Comparison of ENCODE assay signal across 28 cellular contexts in the genomic region with DNA sequence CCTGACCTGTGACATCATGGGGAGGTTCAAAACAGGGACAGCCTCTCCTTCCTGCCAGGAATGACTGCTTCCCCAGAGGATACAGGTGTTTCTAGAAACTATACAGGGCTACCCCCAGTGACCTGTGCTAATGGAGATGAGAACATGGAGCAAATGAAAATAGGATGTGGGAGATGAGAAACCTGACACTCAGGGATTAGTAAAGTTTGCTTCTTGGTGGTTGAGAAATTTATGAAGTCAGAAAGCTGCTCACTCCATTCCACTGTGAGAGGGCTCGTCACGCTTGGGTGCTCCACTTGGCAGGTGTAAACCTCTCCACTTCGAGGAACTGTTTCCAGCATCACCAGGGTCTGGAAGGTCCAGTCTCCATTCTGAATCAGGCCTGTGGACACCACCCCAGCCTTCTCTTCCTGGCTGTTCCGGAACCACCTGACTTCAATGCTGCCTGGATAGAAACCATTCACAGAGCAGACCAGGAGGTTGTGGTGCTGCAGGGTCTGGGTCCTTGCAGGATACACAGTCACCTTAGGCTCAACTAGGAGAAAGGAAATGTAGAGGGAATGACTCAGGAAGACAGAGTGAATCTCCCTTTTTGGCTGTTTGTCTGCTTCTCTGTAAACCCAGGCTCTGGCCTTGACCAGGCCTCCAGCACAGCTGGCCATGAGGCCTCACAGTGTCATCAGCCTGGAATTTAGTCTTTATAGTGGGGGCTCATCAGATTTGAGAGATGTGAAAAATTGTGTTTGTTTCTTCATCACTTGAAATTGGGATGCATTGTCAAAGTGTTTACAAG. TPM values are rescaled to one million over a fixed set of nuclear protein-coding genes. Genes with fewer than 3 reads are reported as not detected.
A peak's percentile ranks its signal among the peaks of the same experiment; 100 is the strongest.
DNase-seq lines count a peak whose midpoint lies in the region; ATAC-seq, FAIRE-seq and TF ChIP-seq lines count a peak whose summit lies in the region.
"Had no signal": no experiment of that assay in that cellular context is flagged by ENCODE, and none has a peak within 500 bp of the region (broad histone marks: within the 10 kb centered on the region; RNA-seq: fewer than 3 reads in every experiment).

No MANE protein-coding gene starts in this region.

- H2AFZ ChIP-seq in HepG2 (ENCODE audit: low read length) = no peak overlapping the region
- H2AFZ ChIP-seq in hepatocyte = no peak overlapping the region
- H2AFZ ChIP-seq in mammary epithelial cell (ENCODE audit: low read depth, low read length) = no peak overlapping the region

- H3K4me3 ChIP-seq in HepG2 (replicated peaks in 1 of 3; ENCODE audit: insufficient read depth in 1 of 3, low read depth in 2 of 3, low read length in 3 of 3) = no peak overlapping the region
- H3K4me3 ChIP-seq in right lobe of liver = no peak overlapping the region
- no peak overlapping the region for H3K4me3 ChIP-seq in hepatocyte
- H3K4me3 ChIP-seq in mammary epithelial cell (replicated peaks in 1 of 3; ENCODE audit: insufficient read depth in 1 of 3, low read depth in 2 of 3, low read length in 3 of 3) = no peak overlapping the region
- H3K4me3 ChIP-seq: Peyer's patch had no signal

- H3K36me3 ChIP-seq in HepG2 (replicated peaks in 1 of 2; ENCODE audit: control insufficient read depth in 1 of 2, insufficient read depth in 2 of 2, low read length in 2 of 2) (no peaks in the 10 kb centered on the region), right lobe of liver (no peaks in the 10 kb centered on the region), hepatocyte (replicated peaks; ENCODE audit: insufficient read depth, low read depth) (no peaks in the 10 kb centered on the region), mammary epithelial cell (ENCODE audit: insufficient read depth, low read length) (no peaks in the 10 kb centered on the region)
- H3K36me3 ChIP-seq: BE2C, Peyer's patch had no signal

- POLR2A ChIA-PET in HepG2 (lab: Yijun Ruan, JAX) = no interaction called here

- CTCF ChIA-PET in HepG2 (lab: Yijun Ruan, JAX; ENCODE audit: low intra/inter-chr PET ratio, low total read pairs) = no interaction called here
- CTCF ChIA-PET in mammary epithelial cell (lab: Charles Lee; ENCODE audit: low non-redundant PET) = no interaction called here

- H3K79me2 ChIP-seq in HepG2 (ENCODE audit: insufficient read depth, low read length) (no peaks in the 10 kb centered on the region), hepatocyte (no peaks in the 10 kb centered on the region), mammary epithelial cell (ENCODE audit: insufficient read depth, low read length) (no peaks in the 10 kb centered on the region)

- H3K4me2 ChIP-seq in HepG2 (ENCODE audit: low read depth, low read length) (no peak overlapping the region), hepatocyte (no peak overlapping the region), mammary epithelial cell (ENCODE audit: insufficient read depth, low read depth, low read length) (no peak overlapping the region)

- WGBS in HepG2 (ENCODE audit: low lambda C conversion rate) = 19% methylated on average over 4 of the region's 4 CpGs
- no CpG with 5 or more reads among the region's 4 CpGs for WGBS in right lobe of liver (ENCODE audit: insufficient coverage, low coverage, low lambda C conversion rate, missing lambda C conversion rate)
- 96% methylated on average over 4 of the region's 4 CpGs for WGBS in hepatocyte (ENCODE audit: low lambda C conversion rate, missing lambda C conversion rate)
- WGBS in mammary epithelial cell (ENCODE audit: low coverage, missing lambda C conversion rate) = no CpG with 5 or more reads among the region's 4 CpGs

- peak overlapping the region; percentile 30 for H3K27ac Mint-ChIP-seq in progenitor cell of endocrine pancreas
- H3K27ac Mint-ChIP-seq: CD4-positive, CD25-positive, alpha-beta regulatory T cell; HFFc6 had no signal

- DNase-seq in HepG2 (ENCODE audit: low spot score) (peak; percentile 4), right lobe of liver (no peak), hepatocyte (ENCODE audit: low spot score) (no peak), progenitor cell of endocrine pancreas (ENCODE audit: low spot score, unreplicated experiment) (no peak), mammary epithelial cell (no peak), NCI-H2029 treated with DMSO at 0.1 percent for 48 hours (lab: John Stamatoyannopoulos, UW) (no peak)
- no peak for DNase-seq in activated CD4-positive, alpha-beta T cell treated with anti-CD3 and anti-CD28 coated beads for 1 hour
- DNase-seq: BE2C; Caco-2; CD4-positive, CD25-positive, alpha-beta regulatory T cell; DMS153; EL; HFFc6; Karpas-422; NCI-H1092; NCI-H146; NCI-H2107; NCI-H510A; NCI-H748 treated with DMSO at 0.1 percent for 48 hours; NK-92 treated with Interleukin-12 subunit alpha and Interleukin-12 subunit beta, amount 100 ng/mL, for 24 hours had no signal

- TF ChIP-seq POLR2A in HepG2 (IDR thresholded peaks at IDR 0.05; ENCODE audit: insufficient read depth in 1 of 2, low read depth in 2 of 2, low read length in 2 of 2) = no peak
- no peak for TF ChIP-seq POLR2A in right lobe of liver (IDR thresholded peaks at IDR 0.05)

- H3K36me3 Mint-ChIP-seq in progenitor cell of endocrine pancreas (ENCODE audit: insufficient read depth) = no peaks in the 10 kb centered on the region
- H3K36me3 Mint-ChIP-seq: CD4-positive, CD25-positive, alpha-beta regulatory T cell had no signal

- TF ChIP-seq CTCF in HepG2 (CRISPR knock-in tag; IDR thresholded peaks at IDR 0.05) = no peak
- no peak for TF ChIP-seq CTCF in right lobe of liver (IDR thresholded peaks at IDR 0.05)
- TF ChIP-seq CTCF in hepatocyte (IDR thresholded peaks at IDR 0.05; ENCODE audit: poor library complexity) = no peak
- TF ChIP-seq CTCF in progenitor cell of endocrine pancreas (IDR thresholded peaks at IDR 0.05; ENCODE audit: unreplicated experiment) = no peak
- TF ChIP-seq CTCF in mammary epithelial cell (conservative IDR thresholded peaks at IDR 0.05 in 1 of 2, IDR thresholded peaks at IDR 0.05 in 1 of 2; ENCODE audit: extremely low read depth in 1 of 2, insufficient read depth in 1 of 2, low read depth in 1 of 2, low read length in 2 of 2) = no peak

- peaks cover 36% of the 10 kb centered on the region for H3K27me3 Mint-ChIP-seq in progenitor cell of endocrine pancreas
- H3K27me3 Mint-ChIP-seq: CD4-positive, CD25-positive, alpha-beta regulatory T cell; IgD-negative memory B cell had no signal

- H4K20me1 ChIP-seq in HepG2 (ENCODE audit: insufficient read depth, low read length) (no peaks in the 10 kb centered on the region), hepatocyte (ENCODE audit: insufficient read depth, poor library complexity, severe bottlenecking) (no peaks in the 10 kb centered on the region), mammary epithelial cell (ENCODE audit: insufficient read depth, low read length) (no peaks in the 10 kb centered on the region)

- no peak overlapping the region for H3K4me3 Mint-ChIP-seq in progenitor cell of endocrine pancreas (ENCODE audit: low read depth)
- H3K4me3 Mint-ChIP-seq: CD4-positive, CD25-positive, alpha-beta regulatory T cell; HFFc6 had no signal

- no peak for TF ChIP-seq RAD21 in HepG2 (CRISPR knock-in tag; IDR thresholded peaks at IDR 0.05)

- H3K9ac ChIP-seq in HepG2 (ENCODE audit: insufficient read depth, low read depth, low read length) = no peak overlapping the region
- H3K9ac ChIP-seq in mammary epithelial cell (ENCODE audit: insufficient read depth, low read length) = no peak overlapping the region

- peaks cover 28% of the 10 kb centered on the region for H3K4me1 Mint-ChIP-seq in progenitor cell of endocrine pancreas (ENCODE audit: low read depth)

- H3K27ac ChIP-seq in HepG2 (ENCODE audit: extremely low read length, insufficient read depth, low read length) (no peak overlapping the region), right lobe of liver (no peak overlapping the region), hepatocyte (peak overlapping the region; percentile 66), mammary epithelial cell (ENCODE audit: insufficient read depth, low read depth, low read length) (no peak overlapping the region)
- H3K27ac ChIP-seq: 22Rv1, HL-60 had no signal

- ATAC-seq in HepG2 = no peak
- ATAC-seq in right lobe of liver = no peak
- ATAC-seq in HG03469 (IDR thresholded peaks at IDR 0.05; ENCODE audit: unreplicated experiment) = no peak

- H3K4me1 ChIP-seq in HepG2 (ENCODE audit: insufficient read depth, low read length) = no peaks in the 10 kb centered on the region
- no peaks in the 10 kb centered on the region for H3K4me1 ChIP-seq in right lobe of liver
- H3K4me1 ChIP-seq in hepatocyte (ENCODE audit: insufficient read depth) = peaks cover 7% of the 10 kb centered on the region
- no peaks in the 10 kb centered on the region for H3K4me1 ChIP-seq in mammary epithelial cell (ENCODE audit: insufficient read depth, low read length)
- H3K4me1 ChIP-seq: Caco-2, Peyer's patch had no signal

- FAIRE-seq in HepG2 (lab: Jason Lieb, UNC) = no peak
- FAIRE-seq: H1 had no signal

- in situ Hi-C loops in HepG2 (cut with HindIII; ENCODE audit: extremely low pct_ligation_motif_present, low pct_unique_long_range_greater_than_20kb) = no loop called here
- in situ Hi-C loops in mammary epithelial cell (cut with MboI; ENCODE audit: low sequenced_read_pairs in 2 of 2) = no loop called here

- no TSS peak for BruUV-seq in HepG2 (replicated peaks; lab: Mats Ljungman, UMichigan)
- BruUV-seq in mammary epithelial cell (replicated peaks; lab: Mats Ljungman, UMichigan) = no TSS peak

- no peaks in the 10 kb centered on the region for H3K9me3 Mint-ChIP-seq in progenitor cell of endocrine pancreas (ENCODE audit: low read depth)
- H3K9me3 Mint-ChIP-seq: CD4-positive, CD25-positive, alpha-beta regulatory T cell; HFFc6; IgD-negative memory B cell had no signal

- H3K9me2 ChIP-seq in hepatocyte (replicated peaks; ENCODE audit: insufficient read depth) = no peaks in the 10 kb centered on the region

- intact Hi-C loops in HepG2 (cut with micrococcal nuclease; ENCODE audit: unreplicated experiment) = no loop called here
- intact Hi-C loops in right lobe of liver (cut with DNase I) = no loop called here
- intact Hi-C loops in mammary epithelial cell (cut with micrococcal nuclease) = no loop called here

- TF ChIP-seq EP300 in HepG2 (IDR thresholded peaks at IDR 0.05; ENCODE audit: low read depth in 2 of 2, low read length in 2 of 2) (no peak), HepG2 (CRISPR knock-in tag; IDR thresholded peaks at IDR 0.05; ENCODE audit: borderline replicate concordance) (no peak)

- H3K27me3 ChIP-seq in HepG2 (ENCODE audit: control insufficient read depth in 1 of 2, insufficient read depth in 2 of 2, low read length in 2 of 2) (0 out of 5 replicates have a peak, but pooled peaks cover 0 to 2% of the 10 kb centered on the region in 2 experiments), right lobe of liver (no peaks in the 10 kb centered on the region), hepatocyte (peaks cover 6% of the 10 kb centered on the region), mammary epithelial cell (ENCODE audit: insufficient read depth, low read length) (no peaks in the 10 kb centered on the region)
- H3K27me3 ChIP-seq: Peyer's patch had no signal

- dilution Hi-C loops in mammary epithelial cell (cut with HindIII; ENCODE audit: low sequenced_read_pairs) = no loop called here

- H3K9me3 ChIP-seq in HepG2 (ENCODE audit: low read length) = no peaks in the 10 kb centered on the region
- no peaks in the 10 kb centered on the region for H3K9me3 ChIP-seq in right lobe of liver
- H3K9me3 ChIP-seq in hepatocyte (ENCODE audit: low read depth) = no peaks in the 10 kb centered on the region
- H3K9me3 ChIP-seq in mammary epithelial cell (replicated peaks; ENCODE audit: insufficient read depth, low read length) = no peaks in the 10 kb centered on the region
- H3K9me3 ChIP-seq: BE2C, Caco-2, Peyer's patch had no signal

RNA-seq across cellular contexts. Expression of a gene that starts 10.8 kb away (rescaled TPM):
- total RNA-seq in HepG2 (2016; rRNA removed; fragmentation: Illumina TruSeq; extraction: Trizol) = not detected in 2 replicates
- not detected in 2 replicates for total RNA-seq in HepG2 (2016; cell fraction: cytosol; rRNA removed; fragmentation: Illumina TruSeq; extraction: Trizol; ENCODE audit: low read depth)
- not detected in 2 replicates for total RNA-seq in HepG2 (2016; cell fraction: insoluble cytoplasmic fraction; rRNA removed; fragmentation: Illumina TruSeq; extraction: Trizol)
- total RNA-seq in HepG2 (2016; cell fraction: membrane; rRNA removed; fragmentation: Illumina TruSeq; extraction: Trizol) = not detected in 2 replicates
- not detected in 2 replicates for total RNA-seq in HepG2 (2016; cell fraction: nucleus; rRNA removed; fragmentation: Illumina TruSeq; extraction: Trizol)
- polyA plus RNA-seq in HepG2 (2011; rRNA removed) = not detected in 2 replicates
- polyA plus RNA-seq in HepG2 (2011; cell fraction: cytosol; rRNA removed) = 0.04 TPM in 1 of 2 replicates, not detected in the other
- not detected in 2 replicates for polyA plus RNA-seq in HepG2 (2011; cell fraction: nucleus; rRNA removed)
- not detected in 2 replicates for polyA plus RNA-seq in HepG2 (2012)
- polyA plus RNA-seq in HepG2 (2016; cell fraction: cytosol; fragmentation: Illumina TruSeq; extraction: Trizol; ENCODE audit: low read depth) = not detected in 2 replicates
- polyA plus RNA-seq in HepG2 (2016; cell fraction: insoluble cytoplasmic fraction; fragmentation: Illumina TruSeq; extraction: Trizol; ENCODE audit: low read depth) = not detected in 2 replicates
- not detected in 2 replicates for polyA plus RNA-seq in HepG2 (2016; cell fraction: membrane; fragmentation: Illumina TruSeq; extraction: Trizol; ENCODE audit: low read depth)
- polyA plus RNA-seq in HepG2 (2016; cell fraction: nucleus; fragmentation: Illumina TruSeq; extraction: Trizol; ENCODE audit: insufficient read depth, low read depth) = not detected in 2 replicates
- 0.12 TPM in 1 of 2 replicates, not detected in the other for polyA minus RNA-seq in HepG2 (2011; rRNA and poly(A)+ RNA removed; ENCODE audit: low replicate concordance)
- polyA minus RNA-seq in HepG2 (2011; cell fraction: cytosol; rRNA and poly(A)+ RNA removed) = not detected in 2 replicates
- not detected in 2 replicates for polyA minus RNA-seq in HepG2 (2011; cell fraction: nucleus; rRNA and poly(A)+ RNA removed)
- total RNA-seq in right lobe of liver = 10 to 100 TPM in 2 of 6 experiments, 1 to 10 TPM in 3, under 1 TPM in 1; 0.86 to 42.5 (median 5.0) TPM
- total RNA-seq in hepatocyte = 9.7 and 11.9 TPM in 2 replicates
- polyA plus RNA-seq in hepatocyte = 15.2 and 17.0 TPM in 2 replicates
- total RNA-seq in progenitor cell of endocrine pancreas = 0.60 and 0.71 TPM in 2 replicates
- not detected for total RNA-seq in mammary epithelial cell
- polyA plus RNA-seq in mammary epithelial cell = 0.06 TPM
- polyA minus RNA-seq in mammary epithelial cell = not detected
- total RNA-seq: Caco-2, HFFc6, HT1080, MCF 10A had no signal
